ENCODE assay signal across 1 cellular context in the genomic region with DNA sequence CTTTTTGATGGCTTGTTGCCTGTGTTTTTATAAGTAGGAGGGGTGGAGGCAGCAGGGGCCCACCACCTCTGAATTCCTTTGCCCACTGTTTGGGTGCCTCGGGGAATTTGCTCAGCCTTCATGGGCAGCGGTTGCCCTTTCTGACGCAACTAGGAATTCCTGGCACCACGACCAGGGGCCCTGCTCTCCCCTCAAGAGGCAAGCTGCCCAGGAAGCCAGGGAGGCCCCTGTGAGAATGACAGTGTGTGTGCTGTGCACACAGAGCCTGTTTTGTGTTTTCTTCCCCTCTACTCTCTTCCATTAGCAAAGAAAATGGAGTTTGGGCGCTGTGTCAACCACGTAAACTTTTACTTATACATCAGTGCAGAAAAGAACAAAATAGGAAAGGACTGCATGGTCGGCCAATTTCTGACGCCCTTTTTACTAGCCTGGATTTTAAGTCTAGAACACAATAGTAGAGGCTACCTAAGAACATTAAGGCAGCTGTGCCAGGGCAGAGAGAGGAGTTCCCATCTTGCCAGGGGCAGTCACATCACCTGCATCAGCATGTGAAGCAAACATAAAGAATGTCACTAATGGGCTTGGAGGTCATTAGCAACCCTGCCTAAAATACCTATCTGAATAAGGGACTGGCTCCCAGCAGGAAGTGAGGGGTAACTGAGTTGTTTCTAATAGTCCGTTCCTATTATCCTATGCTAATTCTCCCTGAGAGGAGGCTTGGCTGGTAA.
TF ChIP-seq lines count a peak whose summit lies in the region.

No MANE protein-coding gene starts in this region.

TF ChIP-seq in HepG2, 621 proteins besides CTCF, POLR2A, EP300 and RAD21 (continued from another document):
- TF ChIP-seq ETV6 (CRISPR knock-in tag; conservative IDR thresholded peaks at IDR 0.05): no peak
- TF ChIP-seq DR1 (CRISPR knock-in tag; IDR thresholded peaks at IDR 0.05): no peak
- TF ChIP-seq SRSF4 (IDR thresholded peaks at IDR 0.05; ENCODE audit: low read depth, low read length, poor library complexity, severe bottlenecking): no peak
- TF ChIP-seq GTF2F1 (IDR thresholded peaks at IDR 0.05; ENCODE audit: low read length): no peak
- no peak for TF ChIP-seq SIX4 (CRISPR knock-in tag; IDR thresholded peaks at IDR 0.05)
- TF ChIP-seq FOSL2 (CRISPR knock-in tag; IDR thresholded peaks at IDR 0.05): peak; percentile 43; the same call in 1 of the 2 replicates
TF ChIP-seq in HepG2: peak in this region for 37.
